ENCODE assay signal across 8 cellular contexts in genomic region chr2:43773876-43774613, GRCh38. TPM values are rescaled to one million over a fixed set of nuclear protein-coding genes. Genes with fewer than 3 reads are reported as not detected.
DNase-seq lines count a peak whose midpoint lies in the region; TF ChIP-seq lines count a peak whose summit lies in the region.

Gene DYNC2LI1, plus strand, starts transcription at chr2:43774039. Its CDS starts 100 bp downstream, at chr2:43774139.

- peak; percentile 66 for DNase-seq in GDM1 (lab: John Stamatoyannopoulos, UW)
- peak; percentile 81 for DNase-seq in MV-4-11 (lab: John Stamatoyannopoulos, UW)
- DNase-seq in SK-N-DZ (ENCODE audit: low spot score), result peak; percentile 84
- peak; percentile 87 for DNase-seq in activated naive CD4-positive, alpha-beta T cell treated with anti-CD3 and anti-CD28 coated beads, Interleukin-2, amount 10 ng/mL, durations not matched to agents 7 days and 5 days
- DNase-seq in germinal center (ENCODE audit: low spot score), result peak; percentile 84
- peak; percentile 15 to 92 (median 77) for DNase-seq in nucleus accumbens (lab: John Stamatoyannopoulos, UW)
- peak; percentile 91 for DNase-seq in superior temporal gyrus (ENCODE audit: extremely low spot score)

- no peaks in the 10 kb centered on the region for H3K9me3 Mint-ChIP-seq in activated naive CD4-positive, alpha-beta T cell treated with anti-CD3 and anti-CD28 coated beads, Interleukin-2, amount 10 ng/mL, durations not matched to agents 7 days and 5 days

- no peak within 1 kb of the TSS for H3K27ac Mint-ChIP-seq in activated naive CD4-positive, alpha-beta T cell treated with anti-CD3 and anti-CD28 coated beads, Interleukin-2, amount 10 ng/mL, durations not matched to agents 7 days and 5 days

- peak within 1 kb of the TSS; percentile 74 for H3K4me3 ChIP-seq in HEK293 (ENCODE audit: low read depth, low read length)

- H3K4me1 ChIP-seq in HEK293 (ENCODE audit: control insufficient read depth, insufficient read depth, low read length), result no peaks in the 10 kb centered on the region

- H3K27ac ChIP-seq in HEK293 (ENCODE audit: extremely low read depth, low read depth, low read length), result peak within 1 kb of the TSS; percentile 73

- no peaks in the 10 kb centered on the region for H3K9me3 ChIP-seq in HEK293 (ENCODE audit: control insufficient read depth, insufficient read depth, low read depth, low read length)

- no peak for TF ChIP-seq CTCF in HEK293 (tag by site-specific recombination; IDR thresholded peaks at IDR 0.05)

- peaks cover 6% of the 10 kb centered on the region for H3K27me3 Mint-ChIP-seq in activated naive CD4-positive, alpha-beta T cell treated with anti-CD3 and anti-CD28 coated beads, Interleukin-2, amount 10 ng/mL, durations not matched to agents 7 days and 5 days

- H3K4me1 Mint-ChIP-seq in activated naive CD4-positive, alpha-beta T cell treated with anti-CD3 and anti-CD28 coated beads, Interleukin-2, amount 10 ng/mL, durations not matched to agents 7 days and 5 days, result peaks cover 11% of the 10 kb centered on the region

- peak within 1 kb of the TSS; percentile 80 for H3K4me3 Mint-ChIP-seq in activated naive CD4-positive, alpha-beta T cell treated with anti-CD3 and anti-CD28 coated beads, Interleukin-2, amount 10 ng/mL, durations not matched to agents 7 days and 5 days

- POLR2A ChIA-PET in HEK293 (lab: Yijun Ruan, JAX), result interaction anchor here (1.0 to 1.3 kb wide), 2 partner anchors 22 to 137 kb away, joined by 3 read pairs; partner anchors contain the start of gene PLEKHH2

- no peaks in the 10 kb centered on the region for H3K36me3 Mint-ChIP-seq in activated naive CD4-positive, alpha-beta T cell treated with anti-CD3 and anti-CD28 coated beads, Interleukin-2, amount 10 ng/mL, durations not matched to agents 7 days and 5 days

- CTCF ChIA-PET in HEK293 (lab: Yijun Ruan, JAX), result interaction anchor here (0.9 to 1.2 kb wide), 3 partner anchors 24 to 163 kb away, joined by 3 to 4 read pairs (median 3); partner anchors contain the start of gene C1GALT1C1L
- CTCF ChIA-PET in activated naive CD4-positive, alpha-beta T cell treated with anti-CD3 and anti-CD28 coated beads, Interleukin-2, amount 10 ng/mL, durations not matched to agents 7 days and 5 days (lab: Charles Lee), result interaction anchor here (0.5 to 1.0 kb wide), 4 partner anchors 9 to 162 kb away, joined by 3 read pairs; no protein-coding TSS in a partner anchor

- peaks cover 0 to 8% of the 10 kb centered on the region in 2 experiments; a peak in 2 of 3 replicates for H3K36me3 ChIP-seq in HEK293 (ENCODE audit: control insufficient read depth in 2 of 2, insufficient read depth in 1 of 2, low read length in 2 of 2)

TF ChIP-seq in HEK293, 187 proteins besides CTCF, POLR2A, EP300 and RAD21 (continues in another document):
- TF ChIP-seq ZNF423 (tag by site-specific recombination; IDR thresholded peaks at IDR 0.05) (peak; percentile 65; the same call in 1 of the 2 replicates), ZBTB26 (tag by site-specific recombination; optimal IDR thresholded peaks at IDR 0.05) (peak; percentile 41), GLIS2 (tag by site-specific recombination; IDR thresholded peaks at IDR 0.05) (peak; percentile 42; the same call in 1 of the 2 replicates), KLF8 (tag by site-specific recombination; IDR thresholded peaks at IDR 0.05) (no peak), BCL6B (tag by site-specific recombination; IDR thresholded peaks at IDR 0.05) (peak; percentile 65; the same call in 1 of the 2 replicates), OSR2 (tag by site-specific recombination; IDR thresholded peaks at IDR 0.05) (no peak), ZXDB (tag by site-specific recombination; IDR thresholded peaks at IDR 0.05) (peak; percentile 56; the same call in 1 of the 2 replicates), ZNF76 (tag by site-specific recombination; IDR thresholded peaks at IDR 0.05; ENCODE audit: borderline replicate concordance, low read depth) (peak; percentile 97), ZBTB17 (tag by site-specific recombination; IDR thresholded peaks at IDR 0.05) (peak; percentile 98)
- TF ChIP-seq, protein P1, sequence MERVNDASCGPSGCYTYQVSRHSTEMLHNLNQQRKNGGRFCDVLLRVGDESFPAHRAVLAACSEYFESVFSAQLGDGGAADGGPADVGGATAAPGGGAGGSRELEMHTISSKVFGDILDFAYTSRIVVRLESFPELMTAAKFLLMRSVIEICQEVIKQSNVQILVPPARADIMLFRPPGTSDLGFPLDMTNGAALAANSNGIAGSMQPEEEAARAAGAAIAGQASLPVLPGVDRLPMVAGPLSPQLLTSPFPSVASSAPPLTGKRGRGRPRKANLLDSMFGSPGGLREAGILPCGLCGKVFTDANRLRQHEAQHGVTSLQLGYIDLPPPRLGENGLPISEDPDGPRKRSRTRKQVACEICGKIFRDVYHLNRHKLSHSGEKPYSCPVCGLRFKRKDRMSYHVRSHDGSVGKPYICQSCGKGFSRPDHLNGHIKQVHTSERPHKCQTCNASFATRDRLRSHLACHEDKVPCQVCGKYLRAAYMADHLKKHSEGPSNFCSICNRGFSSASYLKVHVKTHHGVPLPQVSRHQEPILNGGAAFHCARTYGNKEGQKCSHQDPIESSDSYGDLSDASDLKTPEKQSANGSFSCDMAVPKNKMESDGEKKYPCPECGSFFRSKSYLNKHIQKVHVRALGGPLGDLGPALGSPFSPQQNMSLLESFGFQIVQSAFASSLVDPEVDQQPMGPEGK (tag by site-specific recombination; IDR thresholded peaks at IDR 0.05), result peak; percentile 33; the same call in 1 of the 2 replicates
- TF ChIP-seq, protein P2, sequence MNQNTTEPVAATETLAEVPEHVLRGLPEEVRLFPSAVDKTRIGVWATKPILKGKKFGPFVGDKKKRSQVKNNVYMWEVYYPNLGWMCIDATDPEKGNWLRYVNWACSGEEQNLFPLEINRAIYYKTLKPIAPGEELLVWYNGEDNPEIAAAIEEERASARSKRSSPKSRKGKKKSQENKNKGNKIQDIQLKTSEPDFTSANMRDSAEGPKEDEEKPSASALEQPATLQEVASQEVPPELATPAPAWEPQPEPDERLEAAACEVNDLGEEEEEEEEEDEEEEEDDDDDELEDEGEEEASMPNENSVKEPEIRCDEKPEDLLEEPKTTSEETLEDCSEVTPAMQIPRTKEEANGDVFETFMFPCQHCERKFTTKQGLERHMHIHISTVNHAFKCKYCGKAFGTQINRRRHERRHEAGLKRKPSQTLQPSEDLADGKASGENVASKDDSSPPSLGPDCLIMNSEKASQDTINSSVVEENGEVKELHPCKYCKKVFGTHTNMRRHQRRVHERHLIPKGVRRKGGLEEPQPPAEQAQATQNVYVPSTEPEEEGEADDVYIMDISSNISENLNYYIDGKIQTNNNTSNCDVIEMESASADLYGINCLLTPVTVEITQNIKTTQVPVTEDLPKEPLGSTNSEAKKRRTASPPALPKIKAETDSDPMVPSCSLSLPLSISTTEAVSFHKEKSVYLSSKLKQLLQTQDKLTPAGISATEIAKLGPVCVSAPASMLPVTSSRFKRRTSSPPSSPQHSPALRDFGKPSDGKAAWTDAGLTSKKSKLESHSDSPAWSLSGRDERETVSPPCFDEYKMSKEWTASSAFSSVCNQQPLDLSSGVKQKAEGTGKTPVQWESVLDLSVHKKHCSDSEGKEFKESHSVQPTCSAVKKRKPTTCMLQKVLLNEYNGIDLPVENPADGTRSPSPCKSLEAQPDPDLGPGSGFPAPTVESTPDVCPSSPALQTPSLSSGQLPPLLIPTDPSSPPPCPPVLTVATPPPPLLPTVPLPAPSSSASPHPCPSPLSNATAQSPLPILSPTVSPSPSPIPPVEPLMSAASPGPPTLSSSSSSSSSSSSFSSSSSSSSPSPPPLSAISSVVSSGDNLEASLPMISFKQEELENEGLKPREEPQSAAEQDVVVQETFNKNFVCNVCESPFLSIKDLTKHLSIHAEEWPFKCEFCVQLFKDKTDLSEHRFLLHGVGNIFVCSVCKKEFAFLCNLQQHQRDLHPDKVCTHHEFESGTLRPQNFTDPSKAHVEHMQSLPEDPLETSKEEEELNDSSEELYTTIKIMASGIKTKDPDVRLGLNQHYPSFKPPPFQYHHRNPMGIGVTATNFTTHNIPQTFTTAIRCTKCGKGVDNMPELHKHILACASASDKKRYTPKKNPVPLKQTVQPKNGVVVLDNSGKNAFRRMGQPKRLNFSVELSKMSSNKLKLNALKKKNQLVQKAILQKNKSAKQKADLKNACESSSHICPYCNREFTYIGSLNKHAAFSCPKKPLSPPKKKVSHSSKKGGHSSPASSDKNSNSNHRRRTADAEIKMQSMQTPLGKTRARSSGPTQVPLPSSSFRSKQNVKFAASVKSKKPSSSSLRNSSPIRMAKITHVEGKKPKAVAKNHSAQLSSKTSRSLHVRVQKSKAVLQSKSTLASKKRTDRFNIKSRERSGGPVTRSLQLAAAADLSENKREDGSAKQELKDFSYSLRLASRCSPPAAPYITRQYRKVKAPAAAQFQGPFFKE (tag by site-specific recombination; IDR thresholded peaks at IDR 0.05; ENCODE audit: borderline replicate concordance), result no peak

RNA-seq across cellular contexts. Expression of gene DYNC2LI1, which starts in this region (rescaled TPM):
- polyA plus RNA-seq in SK-N-DZ (2014; cell fraction: cytosol; rRNA removed), result 18.7 and 21.8 TPM in 2 replicates
- polyA plus RNA-seq in SK-N-DZ (2014; cell fraction: nucleus; rRNA removed), result 25.6 and 29.4 TPM in 2 replicates

Comparison
In these comparisons a context has a peak if more than half of its experiments do, and no peak if none do; other contexts are left out.
1. Peak in every context shown above with its lines: DNase-seq, H3K4me3 ChIP-seq and H3K27ac ChIP-seq.